In genomic region chr3:15768421-15769255, GRCh38 we compare ENCODE assay signal across 9 cellular contexts. TPM values are rescaled to one million over a fixed set of nuclear protein-coding genes. Genes with fewer than 3 reads are reported as not detected.
DNase-seq lines count a peak whose midpoint lies in the region; ATAC-seq, FAIRE-seq and TF ChIP-seq lines count a peak whose summit lies in the region.
"Had no signal": no experiment of that assay in that cellular context is flagged by ENCODE, and none has a peak within 500 bp of the region (broad histone marks: within the 10 kb centered on the region; RNA-seq: fewer than 3 reads in every experiment).

No MANE protein-coding gene starts in this region.

- H3K9me3 ChIP-seq in T-helper 17 cell (ENCODE audit: control insufficient read depth, low read length, poor library complexity, severe bottlenecking): no peaks in the 10 kb centered on the region

- CTCF ChIA-PET in Calu3 (lab: Charles Lee): interaction anchor here (1.0 kb wide), 1 partner anchor 29 kb away, joined by 4 read pairs; the partner anchor contains the start of gene ANKRD28

- DNase-seq in Calu3 (peak; percentile 41), T-helper 17 cell (no peak), frontal cortex (ENCODE audit: low spot score in 2 of 2) (peak in 1 of 2 donors; percentile 28), stromal cell of bone marrow (ENCODE audit: low read depth) (peak; percentile 95), NCI-H2196 (lab: John Stamatoyannopoulos, UW; ENCODE audit: unreplicated experiment) (no peak), NCI-H1930 (lab: John Stamatoyannopoulos, UW) (no peak)
- DNase-seq: naive B cell had no signal

- no TSS peak for BruUV-seq in Calu3 (replicated peaks; lab: Mats Ljungman, UMichigan)

- FAIRE-seq in frontal cortex (lab: Jason Lieb, UNC): peak; percentile 59

- ATAC-seq in GM19397 (IDR thresholded peaks at IDR 0.05; ENCODE audit: unreplicated experiment): peak; percentile 78
- peak; percentile 91 for ATAC-seq in HG03439 (IDR thresholded peaks at IDR 0.05; ENCODE audit: unreplicated experiment)
- peak; percentile 33 for ATAC-seq in T-helper 17 cell

- H3K4me1 Mint-ChIP-seq in Calu3 (ENCODE audit: low read depth, unreplicated experiment) (peaks cover 33% of the 10 kb centered on the region), T-helper 17 cell (peaks cover 28% of the 10 kb centered on the region)

- H3K36me3 Mint-ChIP-seq in Calu3 (ENCODE audit: insufficient read depth, unreplicated experiment): peaks cover 15% of the 10 kb centered on the region
- H3K36me3 Mint-ChIP-seq in T-helper 17 cell (ENCODE audit: low read depth): peaks cover 5% of the 10 kb centered on the region

- no peak for TF ChIP-seq CTCF in Calu3 (IDR thresholded peaks at IDR 0.05; ENCODE audit: unreplicated experiment)

- H3K4me3 Mint-ChIP-seq in Calu3 (ENCODE audit: low read depth, unreplicated experiment) (peak overlapping the region; percentile 26), T-helper 17 cell (no peak overlapping the region)

- H3K27ac Mint-ChIP-seq in Calu3 (ENCODE audit: unreplicated experiment): peak overlapping the region; percentile 81
- H3K27ac Mint-ChIP-seq in T-helper 17 cell: no peak overlapping the region

- intact Hi-C loops in Calu3 (cut with micrococcal nuclease; ENCODE audit: unreplicated experiment): loop anchor here (2.0 kb wide), 1 partner anchor 28 kb away; the partner anchor contains the start of gene ANKRD28

- no peaks in the 10 kb centered on the region for H3K9me3 Mint-ChIP-seq in Calu3 (ENCODE audit: low read depth, unreplicated experiment)
- H3K9me3 Mint-ChIP-seq: naive B cell had no signal

- H3K27me3 Mint-ChIP-seq in Calu3 (ENCODE audit: unreplicated experiment) (no peaks in the 10 kb centered on the region), T-helper 17 cell (no peaks in the 10 kb centered on the region)
- H3K27me3 Mint-ChIP-seq: naive B cell had no signal

RNA-seq across cellular contexts. Expression of gene ANKRD28, which starts 29.1 kb away (rescaled TPM):
- total RNA-seq in Calu3 (2022) (54.2 and 57.7 TPM in 2 replicates), T-helper 17 cell (100 to 1,000 TPM in 1 of 2 donors, 10 to 100 TPM in 1; 86.2 to 105 TPM), frontal cortex (84.8 TPM)

Comparison
In these comparisons a context has a peak if more than half of its experiments do, and no peak if none do; other contexts are left out.
1. DNase-seq: peak in Calu3 (single experiment) and stromal cell of bone marrow (single experiment); none in T-helper 17 cell (0 of 3), NCI-H2196 (single experiment) and NCI-H1930 (0 of 2).
2. ATAC-seq: peak in every context shown above with its lines; median percentile 91 in HG03439; 78 in GM19397; 33 in T-helper 17 cell.